ENCODE assay signal across 1 cellular context in the genomic region with DNA sequence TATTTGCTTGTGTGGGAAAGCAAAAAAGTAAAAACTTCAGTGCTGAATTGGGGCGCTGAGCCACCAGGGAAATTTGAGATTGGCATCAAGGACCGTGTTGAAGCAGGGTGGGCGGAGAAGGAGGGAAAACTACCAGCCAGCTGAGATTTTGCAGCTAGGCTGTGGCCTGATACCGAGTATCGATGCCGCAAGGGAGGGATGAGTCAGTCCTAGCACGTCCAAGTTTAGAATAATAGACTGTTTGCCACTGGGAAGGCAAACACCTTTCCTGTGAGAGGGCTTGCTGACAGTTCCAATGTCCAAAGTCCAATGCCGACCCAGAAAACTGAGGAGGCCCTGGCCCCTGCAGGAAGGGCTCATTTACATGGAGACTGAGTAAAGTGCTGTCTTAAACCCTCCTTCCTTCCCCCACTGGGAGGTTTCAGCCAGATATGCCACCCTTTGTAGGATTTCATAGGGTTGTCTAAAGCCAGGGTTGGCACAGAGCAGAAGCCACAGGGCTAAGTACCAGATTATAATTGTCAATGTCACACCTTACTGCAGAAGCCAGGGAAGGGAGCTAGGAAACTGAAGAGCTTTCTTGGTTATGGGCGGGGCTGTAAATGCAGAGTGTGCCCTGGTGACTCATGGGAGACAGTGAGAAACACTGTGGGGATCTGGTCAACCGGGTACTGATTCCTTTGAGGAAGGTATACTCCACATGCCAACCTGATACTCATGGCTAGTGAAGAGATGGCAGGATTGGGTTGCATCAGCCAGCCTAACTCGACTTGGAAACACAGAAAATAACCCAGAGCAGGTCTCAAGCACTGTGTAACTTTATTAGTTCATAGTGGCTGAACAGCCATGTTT.
A peak's percentile ranks its signal among the peaks of the same experiment; 100 is the strongest.
TF ChIP-seq lines count a peak whose summit lies in the region.

No MANE protein-coding gene starts in this region.

TF ChIP-seq in K562, 482 proteins besides CTCF, POLR2A, EP300 and RAD21 (continued from another document and continues in another):
- TF ChIP-seq ZBTB40 (IDR thresholded peaks at IDR 0.05) (peak; percentile 93), ZBTB40 (CRISPR knock-in tag; IDR thresholded peaks at IDR 0.05) (peak; percentile 87), RCOR1 (IDR thresholded peaks at IDR 0.05; ENCODE audit: borderline replicate concordance in 1 of 2, low read depth in 2 of 2, low read length in 2 of 2) (peak in 1 of 2 experiments; percentile 98; a peak in 2 of 4 replicates), ZBTB34 (CRISPR knock-in tag; IDR thresholded peaks at IDR 0.05) (no peak), MAFF (IDR thresholded peaks at IDR 0.05; ENCODE audit: low read length) (no peak), ZNF586 (CRISPR knock-in tag; conservative IDR thresholded peaks at IDR 0.05) (no peak), ZNF165 (CRISPR knock-in tag; IDR thresholded peaks at IDR 0.05; ENCODE audit: borderline replicate concordance) (no peak), SAFB2 (IDR thresholded peaks at IDR 0.05; ENCODE audit: borderline replicate concordance, low read depth, low read length, severe bottlenecking) (no peak), IRF2 (CRISPR knock-in tag; IDR thresholded peaks at IDR 0.05) (no peak), MEF2A (IDR thresholded peaks at IDR 0.05; ENCODE audit: control insufficient read depth, low read depth, low read length) (no peak), ZNF384 (IDR thresholded peaks at IDR 0.05; ENCODE audit: low read depth, low read length) (no peak), NR0B1 (IDR thresholded peaks at IDR 0.05; ENCODE audit: partially characterized antibody) (no peak), CTCFL (IDR thresholded peaks at IDR 0.05; ENCODE audit: borderline replicate concordance, insufficient read depth, low read depth, low read length, poor library complexity, severe bottlenecking) (no peak), TFAM (CRISPR knock-in tag; conservative IDR thresholded peaks at IDR 0.05) (no peak), ZNF445 (CRISPR knock-in tag; IDR thresholded peaks at IDR 0.05; ENCODE audit: low read depth) (no peak), NBN (IDR thresholded peaks at IDR 0.05; ENCODE audit: low read depth) (no peak; the same call in 1 of the 2 replicates), SREBF2 (CRISPR knock-in tag; IDR thresholded peaks at IDR 0.05) (no peak), MIER1 (IDR thresholded peaks at IDR 0.05; ENCODE audit: low read depth) (no peak)
- TF ChIP-seq, protein P1, sequence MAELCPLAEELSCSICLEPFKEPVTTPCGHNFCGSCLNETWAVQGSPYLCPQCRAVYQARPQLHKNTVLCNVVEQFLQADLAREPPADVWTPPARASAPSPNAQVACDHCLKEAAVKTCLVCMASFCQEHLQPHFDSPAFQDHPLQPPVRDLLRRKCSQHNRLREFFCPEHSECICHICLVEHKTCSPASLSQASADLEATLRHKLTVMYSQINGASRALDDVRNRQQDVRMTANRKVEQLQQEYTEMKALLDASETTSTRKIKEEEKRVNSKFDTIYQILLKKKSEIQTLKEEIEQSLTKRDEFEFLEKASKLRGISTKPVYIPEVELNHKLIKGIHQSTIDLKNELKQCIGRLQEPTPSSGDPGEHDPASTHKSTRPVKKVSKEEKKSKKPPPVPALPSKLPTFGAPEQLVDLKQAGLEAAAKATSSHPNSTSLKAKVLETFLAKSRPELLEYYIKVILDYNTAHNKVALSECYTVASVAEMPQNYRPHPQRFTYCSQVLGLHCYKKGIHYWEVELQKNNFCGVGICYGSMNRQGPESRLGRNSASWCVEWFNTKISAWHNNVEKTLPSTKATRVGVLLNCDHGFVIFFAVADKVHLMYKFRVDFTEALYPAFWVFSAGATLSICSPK (IDR thresholded peaks at IDR 0.05; ENCODE audit: borderline replicate concordance) = no peak
- TF ChIP-seq, protein P2, sequence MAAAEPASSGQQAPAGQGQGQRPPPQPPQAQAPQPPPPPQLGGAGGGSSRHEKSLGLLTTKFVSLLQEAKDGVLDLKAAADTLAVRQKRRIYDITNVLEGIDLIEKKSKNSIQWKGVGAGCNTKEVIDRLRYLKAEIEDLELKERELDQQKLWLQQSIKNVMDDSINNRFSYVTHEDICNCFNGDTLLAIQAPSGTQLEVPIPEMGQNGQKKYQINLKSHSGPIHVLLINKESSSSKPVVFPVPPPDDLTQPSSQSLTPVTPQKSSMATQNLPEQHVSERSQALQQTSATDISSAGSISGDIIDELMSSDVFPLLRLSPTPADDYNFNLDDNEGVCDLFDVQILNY (CRISPR knock-in tag; IDR thresholded peaks at IDR 0.05) = no peak
- TF ChIP-seq, protein P3, sequence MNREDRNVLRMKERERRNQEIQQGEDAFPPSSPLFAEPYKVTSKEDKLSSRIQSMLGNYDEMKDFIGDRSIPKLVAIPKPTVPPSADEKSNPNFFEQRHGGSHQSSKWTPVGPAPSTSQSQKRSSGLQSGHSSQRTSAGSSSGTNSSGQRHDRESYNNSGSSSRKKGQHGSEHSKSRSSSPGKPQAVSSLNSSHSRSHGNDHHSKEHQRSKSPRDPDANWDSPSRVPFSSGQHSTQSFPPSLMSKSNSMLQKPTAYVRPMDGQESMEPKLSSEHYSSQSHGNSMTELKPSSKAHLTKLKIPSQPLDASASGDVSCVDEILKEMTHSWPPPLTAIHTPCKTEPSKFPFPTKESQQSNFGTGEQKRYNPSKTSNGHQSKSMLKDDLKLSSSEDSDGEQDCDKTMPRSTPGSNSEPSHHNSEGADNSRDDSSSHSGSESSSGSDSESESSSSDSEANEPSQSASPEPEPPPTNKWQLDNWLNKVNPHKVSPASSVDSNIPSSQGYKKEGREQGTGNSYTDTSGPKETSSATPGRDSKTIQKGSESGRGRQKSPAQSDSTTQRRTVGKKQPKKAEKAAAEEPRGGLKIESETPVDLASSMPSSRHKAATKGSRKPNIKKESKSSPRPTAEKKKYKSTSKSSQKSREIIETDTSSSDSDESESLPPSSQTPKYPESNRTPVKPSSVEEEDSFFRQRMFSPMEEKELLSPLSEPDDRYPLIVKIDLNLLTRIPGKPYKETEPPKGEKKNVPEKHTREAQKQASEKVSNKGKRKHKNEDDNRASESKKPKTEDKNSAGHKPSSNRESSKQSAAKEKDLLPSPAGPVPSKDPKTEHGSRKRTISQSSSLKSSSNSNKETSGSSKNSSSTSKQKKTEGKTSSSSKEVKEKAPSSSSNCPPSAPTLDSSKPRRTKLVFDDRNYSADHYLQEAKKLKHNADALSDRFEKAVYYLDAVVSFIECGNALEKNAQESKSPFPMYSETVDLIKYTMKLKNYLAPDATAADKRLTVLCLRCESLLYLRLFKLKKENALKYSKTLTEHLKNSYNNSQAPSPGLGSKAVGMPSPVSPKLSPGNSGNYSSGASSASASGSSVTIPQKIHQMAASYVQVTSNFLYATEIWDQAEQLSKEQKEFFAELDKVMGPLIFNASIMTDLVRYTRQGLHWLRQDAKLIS (CRISPR knock-in tag; IDR thresholded peaks at IDR 0.05) = no peak
